In genomic region chr2:42099431-42100173, GRCh38 we compare ENCODE assay signal across 9 cellular contexts.
DNase-seq lines count a peak whose midpoint lies in the region; TF ChIP-seq lines count a peak whose summit lies in the region.
"Had no signal": no experiment of that assay in that cellular context is flagged by ENCODE, and none has a peak within 500 bp of the region (broad histone marks: within the 10 kb centered on the region; RNA-seq: fewer than 3 reads in every experiment).

No MANE protein-coding gene starts in this region.

- H3K9ac ChIP-seq in KMS-11 (no peak overlapping the region), rectal smooth muscle tissue (ENCODE audit: low read length) (no peak overlapping the region)

- no peaks in the 10 kb centered on the region; the same call in 1 of the 2 replicates for H3K79me2 ChIP-seq in KMS-11 (ENCODE audit: insufficient read depth, low read depth)

- no peak for TF ChIP-seq CTCF in GM06990 (IDR thresholded peaks at IDR 0.05; ENCODE audit: insufficient read depth, low read length, poor library complexity, severe bottlenecking)
- no peak for TF ChIP-seq CTCF in KMS-11 (conservative IDR thresholded peaks at IDR 0.05; ENCODE audit: low read depth, low read length)

- H3K4me1 ChIP-seq in KMS-11 (ENCODE audit: low read depth, poor library complexity, severe bottlenecking) (peaks cover 73% of the 10 kb centered on the region), rectal smooth muscle tissue (ENCODE audit: control insufficient read depth, insufficient read depth, low read length) (peaks cover 7% of the 10 kb centered on the region)

- H3K27ac ChIP-seq in KMS-11 (no peak overlapping the region), rectal smooth muscle tissue (ENCODE audit: low read depth, low read length) (peak overlapping the region; percentile 15)

- H3K9me3 Mint-ChIP-seq in dendritic cell treated with granulocyte-macrophage colony-stimulating factor and Interleukin-4, amounts not matched to agents 40 ng/mL and 50 ng/mL, for 4 days = peaks cover 10% of the 10 kb centered on the region

- H2AFZ ChIP-seq in KMS-11 (ENCODE audit: low read depth) = no peak overlapping the region

- H3K4me2 ChIP-seq in KMS-11 = peak overlapping the region; percentile 3; the same call in 1 of the 2 replicates

- H3K4me3 ChIP-seq in GM06990 (replicated peaks; ENCODE audit: low read depth, low read length) (no peak overlapping the region), KMS-11 (IDR thresholded peaks at IDR 0.05; ENCODE audit: insufficient read depth, low read depth, low read length) (no peak overlapping the region), rectal smooth muscle tissue (ENCODE audit: low read length) (no peak overlapping the region)

- H4K20me1 ChIP-seq in KMS-11 (ENCODE audit: insufficient read depth) = no peaks in the 10 kb centered on the region

- H3K27me3 Mint-ChIP-seq in dendritic cell treated with granulocyte-macrophage colony-stimulating factor and Interleukin-4, amounts not matched to agents 40 ng/mL and 50 ng/mL, for 4 days = peaks cover 3% of the 10 kb centered on the region

- H3K27ac Mint-ChIP-seq in dendritic cell treated with granulocyte-macrophage colony-stimulating factor and Interleukin-4, amounts not matched to agents 40 ng/mL and 50 ng/mL, for 4 days = peak overlapping the region; percentile 96

- H3K4me3 Mint-ChIP-seq in dendritic cell treated with granulocyte-macrophage colony-stimulating factor and Interleukin-4, amounts not matched to agents 40 ng/mL and 50 ng/mL, for 4 days = peak overlapping the region; percentile 11

- H3K36me3 ChIP-seq in GM06990 (ENCODE audit: control insufficient read depth, insufficient read depth, low read length) (no peaks in the 10 kb centered on the region), KMS-11 (ENCODE audit: insufficient read depth) (no peaks in the 10 kb centered on the region), rectal smooth muscle tissue (ENCODE audit: control insufficient read depth, insufficient read depth, low read length) (no peaks in the 10 kb centered on the region)

- peaks cover 68% of the 10 kb centered on the region for H3K4me1 Mint-ChIP-seq in dendritic cell treated with granulocyte-macrophage colony-stimulating factor and Interleukin-4, amounts not matched to agents 40 ng/mL and 50 ng/mL, for 4 days (ENCODE audit: low read depth)

- H3K27me3 ChIP-seq in GM06990 (replicated peaks; ENCODE audit: control insufficient read depth, insufficient read depth, low read length) (no peaks in the 10 kb centered on the region), KMS-11 (ENCODE audit: insufficient read depth, low read depth) (no peaks in the 10 kb centered on the region), rectal smooth muscle tissue (ENCODE audit: control insufficient read depth, insufficient read depth, low read length) (no peaks in the 10 kb centered on the region)

- intact Hi-C loops in dendritic cell treated with granulocyte-macrophage colony-stimulating factor and Interleukin-4, amounts not matched to agents 40 ng/mL and 50 ng/mL, for 4 days (cut with micrococcal nuclease) = loop anchor here (5.0 kb wide), 1 partner anchor 38 kb away; no protein-coding TSS in a partner anchor

- DNase-seq in GM06990 (ENCODE audit: extremely low read depth, insufficient read length) (peak; percentile 66), T-helper 9 cell (no peak), AG08395 (ENCODE audit: low spot score) (no peak), OCI-M1 (lab: John Stamatoyannopoulos, UW) (no peak)
- DNase-seq: DMS79 treated with DMSO at 0.1 percent for 48 hours, NCI-H2107 had no signal

- no peaks in the 10 kb centered on the region for H3K36me3 Mint-ChIP-seq in dendritic cell treated with granulocyte-macrophage colony-stimulating factor and Interleukin-4, amounts not matched to agents 40 ng/mL and 50 ng/mL, for 4 days (ENCODE audit: low read depth)
